In the genomic region with DNA sequence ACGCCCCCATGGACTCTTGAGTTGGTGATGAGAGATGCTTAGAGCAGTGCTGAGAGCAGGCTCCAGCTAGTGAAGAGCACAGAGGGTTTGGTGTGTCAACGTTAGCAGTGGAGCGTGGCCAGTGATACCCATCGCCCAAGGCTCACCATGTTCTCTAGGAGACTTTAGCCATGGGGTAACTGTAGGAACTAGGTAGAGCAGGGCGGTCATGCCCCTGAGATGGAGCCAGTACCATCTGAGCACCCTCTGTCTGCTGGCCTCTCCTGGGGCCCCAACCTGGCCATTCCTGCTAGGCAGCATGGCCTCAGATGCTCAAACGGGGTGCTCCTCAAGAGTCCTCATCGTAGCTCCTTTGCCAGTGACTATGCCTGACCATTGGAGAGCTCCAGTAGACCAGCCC, we compare ENCODE assay signal across 35 cellular contexts.
"Had no signal": no experiment of that assay in that cellular context is flagged by ENCODE, and none has a peak within 500 bp of the region (broad histone marks: within the 10 kb centered on the region; RNA-seq: fewer than 3 reads in every experiment).

No MANE protein-coding gene starts in this region.

- H3K27me3 Mint-ChIP-seq: activated B cell treated with CpG ODN at 0.5 μM for 24 hours; activated CD4-positive, alpha-beta memory T cell treated with anti-CD3 and anti-CD28 coated beads for 36 hours; activated CD4-positive, alpha-beta T cell treated with anti-CD3 and anti-CD28 coated beads, Interleukin-2, amount 10 ng/mL, durations not matched to agents 24 days and 14 days; activated CD8-positive, alpha-beta T cell treated with anti-CD3 and anti-CD28 coated beads for 36 hours; activated naive CD4-positive, alpha-beta T cell treated with anti-CD3 and anti-CD28 coated beads, Interleukin-2, amount 10 ng/mL, durations not matched to agents 7 days and 5 days; activated naive CD4-positive, alpha-beta T cell treated with anti-CD3 and anti-CD28 coated beads, Interleukin-2, amount 50 U/mL, for 24 hours; activated naive CD8-positive, alpha-beta T cell; activated naive CD8-positive, alpha-beta T cell treated with anti-CD3 and anti-CD28 coated beads, Interleukin-2, amount 10 ng/mL, durations not matched to agents 7 days and 5 days; activated naive CD8-positive, alpha-beta T cell treated with anti-CD3 and anti-CD28 coated beads, Interleukin-2, amount 50 U/mL, for 24 hours had no signal

- ATAC-seq: activated CD8-positive, alpha-beta T cell treated with anti-CD3 and anti-CD28 coated beads for 36 hours; activated naive CD8-positive, alpha-beta T cell treated with anti-CD3 and anti-CD28 coated beads, Interleukin-2, amount 50 U/mL, for 24 hours; activated T-cell treated with anti-CD3 and anti-CD28 coated beads, Interleukin-2, amount 50 U/mL, for 4 hours; activated T-cell treated with anti-CD3 and anti-CD28 coated beads, Interleukin-2, amount 50 U/mL, for 72 hours; body of pancreas had no signal

- DNase-seq: activated B cell treated with CpG ODN at 0.5 μM for 24 hours; activated CD4-positive, alpha-beta memory T cell treated with anti-CD3 and anti-CD28 coated beads for 36 hours; activated CD4-positive, alpha-beta T cell treated with anti-CD3 and anti-CD28 coated beads for 4 hours; activated CD4-positive, alpha-beta T cell treated with anti-CD3 and anti-CD28 coated beads, Interleukin-2, amount 10 ng/mL, durations not matched to agents 24 days and 14 days; activated CD4-positive, alpha-beta T cell treated with anti-CD3 and anti-CD28 coated beads, Interleukin-2, amount 50 U/mL, for 1 hour; activated CD4-positive, alpha-beta T cell treated with anti-CD3 and anti-CD28 coated beads, Interleukin-2, amount 50 U/mL, for 4 hours; activated CD4-positive, CD25-positive, alpha-beta regulatory T cell treated with anti-CD3 and anti-CD28 coated beads, Interleukin-2, amount 50 U/mL, for 72 hours; activated CD8-positive, alpha-beta memory T cell treated with anti-CD3 and anti-CD28 coated beads, Interleukin-2, amount 50 U/mL, for 4 hours; activated CD8-positive, alpha-beta T cell treated with anti-CD3 and anti-CD28 coated beads for 36 hours; activated effector memory CD4-positive, alpha-beta T cell treated with Interleukin-2 at 50 U/mL for 16 hours; activated gamma-delta T cell; activated naive CD4-positive, alpha-beta T cell treated with anti-CD3 and anti-CD28 coated beads, Interleukin-2, amount 10 ng/mL, durations not matched to agents 7 days and 5 days; activated naive CD4-positive, alpha-beta T cell treated with Interleukin-2 at 50 U/mL for 16 hours; activated naive CD8-positive, alpha-beta T cell treated with anti-CD3 and anti-CD28 coated beads, Interleukin-2, amount 10 ng/mL, durations not matched to agents 7 days and 5 days; activated naive CD8-positive, alpha-beta T cell treated with anti-CD3 and anti-CD28 coated beads, Interleukin-2, amount 50 U/mL, for 24 hours; activated T-cell treated with anti-CD3 and anti-CD28 coated beads for 4 hours; activated T-cell treated with anti-CD3 and anti-CD28 coated beads, Interleukin-2, amount 50 U/mL, for 1 hour; activated T-cell treated with anti-CD3 and anti-CD28 coated beads, Interleukin-2, amount 50 U/mL, for 4 hours; activated T-cell treated with anti-CD3 and anti-CD28 coated beads, Interleukin-2, amount 50 U/mL, for 72 hours; amygdala; anterior cingulate cortex; body of pancreas; brain microvascular endothelial cell; central memory CD4-positive, alpha-beta T cell; SW 1271; T-helper 1 cell; T-helper 2 cell; T-helper 9 cell had no signal

- H3K4me3 Mint-ChIP-seq: activated B cell treated with CpG ODN at 0.5 μM for 24 hours; activated CD4-positive, alpha-beta memory T cell treated with anti-CD3 and anti-CD28 coated beads for 36 hours; activated CD4-positive, alpha-beta T cell treated with anti-CD3 and anti-CD28 coated beads, Interleukin-2, amount 10 ng/mL, durations not matched to agents 24 days and 14 days; activated CD8-positive, alpha-beta T cell treated with anti-CD3 and anti-CD28 coated beads for 36 hours; activated naive CD4-positive, alpha-beta T cell treated with anti-CD3 and anti-CD28 coated beads, Interleukin-2, amount 10 ng/mL, durations not matched to agents 7 days and 5 days; activated naive CD4-positive, alpha-beta T cell treated with anti-CD3 and anti-CD28 coated beads, Interleukin-2, amount 50 U/mL, for 24 hours; activated naive CD8-positive, alpha-beta T cell; activated naive CD8-positive, alpha-beta T cell treated with anti-CD3 and anti-CD28 coated beads, Interleukin-2, amount 10 ng/mL, durations not matched to agents 7 days and 5 days; activated naive CD8-positive, alpha-beta T cell treated with anti-CD3 and anti-CD28 coated beads, Interleukin-2, amount 50 U/mL, for 24 hours; activated T-cell treated with anti-CD3 and anti-CD28 coated beads, Interleukin-2, amount 50 U/mL, for 4 hours; activated T-cell treated with anti-CD3 and anti-CD28 coated beads, Interleukin-2, amount 50 U/mL, for 72 hours; T-helper 1 cell treated with Interleukin-12 subunit alpha and Interleukin-12 subunit beta and Interleukin-4 antibody, amounts not matched to agents 30 μg/mL and 1 μg/mL, for 36 hours; T-helper 2 cell treated with Interferon-gamma antibody and Interleukin-4, amounts not matched to agents 5 μg/mL and 100 μg/mL, for 36 hours had no signal

- H3K4me1 ChIP-seq: body of pancreas, breast epithelium had no signal

- H3K27me3 ChIP-seq: body of pancreas, brain microvascular endothelial cell, breast epithelium had no signal

- H3K36me3 ChIP-seq: brain microvascular endothelial cell, breast epithelium had no signal

- H3K27ac ChIP-seq: body of pancreas, brain microvascular endothelial cell, breast epithelium, VCaP had no signal

- H3K36me3 Mint-ChIP-seq: activated CD4-positive, alpha-beta memory T cell treated with anti-CD3 and anti-CD28 coated beads for 36 hours; activated naive CD4-positive, alpha-beta T cell treated with anti-CD3 and anti-CD28 coated beads, Interleukin-2, amount 10 ng/mL, durations not matched to agents 7 days and 5 days; activated naive CD8-positive, alpha-beta T cell; activated naive CD8-positive, alpha-beta T cell treated with anti-CD3 and anti-CD28 coated beads, Interleukin-2, amount 10 ng/mL, durations not matched to agents 7 days and 5 days had no signal

- H3K27ac Mint-ChIP-seq: activated B cell treated with CpG ODN at 0.5 μM for 24 hours; activated CD4-positive, alpha-beta memory T cell treated with anti-CD3 and anti-CD28 coated beads for 36 hours; activated CD4-positive, alpha-beta T cell treated with anti-CD3 and anti-CD28 coated beads, Interleukin-2, amount 10 ng/mL, durations not matched to agents 24 days and 14 days; activated CD8-positive, alpha-beta T cell treated with anti-CD3 and anti-CD28 coated beads for 36 hours; activated naive CD4-positive, alpha-beta T cell treated with anti-CD3 and anti-CD28 coated beads, Interleukin-2, amount 10 ng/mL, durations not matched to agents 7 days and 5 days; activated naive CD4-positive, alpha-beta T cell treated with anti-CD3 and anti-CD28 coated beads, Interleukin-2, amount 50 U/mL, for 24 hours; activated naive CD8-positive, alpha-beta T cell; activated naive CD8-positive, alpha-beta T cell treated with anti-CD3 and anti-CD28 coated beads, Interleukin-2, amount 10 ng/mL, durations not matched to agents 7 days and 5 days; activated naive CD8-positive, alpha-beta T cell treated with anti-CD3 and anti-CD28 coated beads, Interleukin-2, amount 50 U/mL, for 24 hours; activated T-cell treated with anti-CD3 and anti-CD28 coated beads, Interleukin-2, amount 50 U/mL, for 72 hours; activated T-helper 2 cell treated with anti-CD3 and anti-CD28 coated beads, Interferon-gamma antibody, Interleukin-2, Interleukin-4, amounts not matched to agents 10 μg/mL and 5 μg/mL and 100 μg/mL, durations not matched to agents 14 hours and 24 hours and 36 hours; T-helper 1 cell treated with Interleukin-12 subunit alpha and Interleukin-12 subunit beta and Interleukin-4 antibody, amounts not matched to agents 30 μg/mL and 1 μg/mL, for 36 hours; T-helper 2 cell treated with Interferon-gamma antibody and Interleukin-4, amounts not matched to agents 5 μg/mL and 100 μg/mL, for 36 hours had no signal

- H3K4me1 Mint-ChIP-seq: activated B cell treated with CpG ODN at 0.5 μM for 24 hours; activated CD4-positive, alpha-beta T cell treated with anti-CD3 and anti-CD28 coated beads, Interleukin-2, amount 10 ng/mL, durations not matched to agents 24 days and 14 days; activated naive CD4-positive, alpha-beta T cell treated with anti-CD3 and anti-CD28 coated beads, Interleukin-2, amount 10 ng/mL, durations not matched to agents 7 days and 5 days; activated naive CD4-positive, alpha-beta T cell treated with anti-CD3 and anti-CD28 coated beads, Interleukin-2, amount 50 U/mL, for 24 hours; activated naive CD8-positive, alpha-beta T cell treated with anti-CD3 and anti-CD28 coated beads, Interleukin-2, amount 10 ng/mL, durations not matched to agents 7 days and 5 days; activated naive CD8-positive, alpha-beta T cell treated with anti-CD3 and anti-CD28 coated beads, Interleukin-2, amount 50 U/mL, for 24 hours had no signal

- H3K4me3 ChIP-seq: body of pancreas, breast epithelium had no signal
